Comparison of ENCODE assay signal across 25 cellular contexts in genomic region chr15:85351965-85352364, GRCh38. TPM values are rescaled to one million over a fixed set of nuclear protein-coding genes. Genes with fewer than 3 reads are reported as not detected.
A peak's percentile ranks its signal among the peaks of the same experiment; 100 is the strongest.
DNase-seq lines count a peak whose midpoint lies in the region; ATAC-seq and TF ChIP-seq lines count a peak whose summit lies in the region.
"Had no signal": no experiment of that assay in that cellular context is flagged by ENCODE, and none has a peak within 500 bp of the region (broad histone marks: within the 10 kb centered on the region; RNA-seq: fewer than 3 reads in every experiment).

No MANE protein-coding gene starts in this region.

- no peak for TF ChIP-seq EP300 in esophagus muscularis mucosa (IDR thresholded peaks at IDR 0.05)

- WGBS in esophagus muscularis mucosa, result 95% methylated on average over 4 of the region's 4 CpGs

- RAD21 ChIA-PET in HCT116 (lab: Charles Lee; ENCODE audit: low non-redundant PET in 1 of 2, low total read pairs in 2 of 2, uncharacterized antibody in 2 of 2, unreplicated experiment in 2 of 2), result no interaction called here

- H3K9me3 ChIP-seq in HCT116 (ENCODE audit: control insufficient read depth in 1 of 2, insufficient read depth in 1 of 2, low read depth in 1 of 2, low read length in 2 of 2), result no peaks in the 10 kb centered on the region
- H3K9me3 ChIP-seq in esophagus muscularis mucosa, result no peaks in the 10 kb centered on the region
- H3K9me3 ChIP-seq: HAP-1 had no signal

- H3K36me3 ChIP-seq in HCT116 (ENCODE audit: control insufficient read depth in 1 of 2, insufficient read depth in 2 of 2, low read length in 2 of 2) (no peaks in the 10 kb centered on the region), esophagus muscularis mucosa (no peaks in the 10 kb centered on the region)
- H3K36me3 ChIP-seq: HAP-1 had no signal

- no peak for TF ChIP-seq RAD21 in HCT116 (IDR thresholded peaks at IDR 0.05; ENCODE audit: low read depth)

- CTCF ChIA-PET in HCT116 (lab: Charles Lee) (no interaction called here), RWPE1 (lab: Yijun Ruan, JAX) (no interaction called here)

- TF ChIP-seq CTCF in HCT116 (IDR thresholded peaks at IDR 0.05 in 2 of 3, conservative IDR thresholded peaks at IDR 0.05 in 1 of 3; ENCODE audit: borderline replicate concordance in 1 of 3, insufficient read depth in 1 of 3, low read depth in 2 of 3, low read length in 2 of 3), result no peak
- no peak for TF ChIP-seq CTCF in RWPE1 (conservative IDR thresholded peaks at IDR 0.05; ENCODE audit: low read depth)
- no peak for TF ChIP-seq CTCF in foreskin keratinocyte (conservative IDR thresholded peaks at IDR 0.05)
- no peak for TF ChIP-seq CTCF in esophagus muscularis mucosa (IDR thresholded peaks at IDR 0.05)

- ATAC-seq in HCT116 (no peak), foreskin keratinocyte (peak; percentile 84), HG03520 (IDR thresholded peaks at IDR 0.05; ENCODE audit: unreplicated experiment) (no peak)
- ATAC-seq: T-cell had no signal

- no peaks in the 10 kb centered on the region for H4K20me1 ChIP-seq in HCT116 (ENCODE audit: insufficient read depth)

- H3K79me2 ChIP-seq in HCT116 (ENCODE audit: insufficient read depth, low read length), result no peaks in the 10 kb centered on the region

- POLR2A ChIA-PET in HCT116 (lab: Charles Lee), result no interaction called here
- POLR2A ChIA-PET in RWPE1 (lab: Yijun Ruan, JAX; ENCODE audit: low non-redundant PET), result no interaction called here

- no peak overlapping the region for H3K27ac ChIP-seq in HCT116 (ENCODE audit: low read depth, low read length)
- no peak overlapping the region for H3K27ac ChIP-seq in RWPE1
- no peak overlapping the region for H3K27ac ChIP-seq in foreskin keratinocyte
- no peak overlapping the region for H3K27ac ChIP-seq in esophagus muscularis mucosa (replicated peaks in 1 of 4)
- H3K27ac ChIP-seq: C4-2B had no signal

- H3K4me3 ChIP-seq in HCT116 (replicated peaks in 1 of 2; ENCODE audit: low read depth in 1 of 2, low read length in 2 of 2), result no peak overlapping the region
- no peak overlapping the region for H3K4me3 ChIP-seq in esophagus muscularis mucosa
- H3K4me3 ChIP-seq: HAP-1 had no signal

- H3K4me2 ChIP-seq in HCT116 (ENCODE audit: low read length), result peak overlapping the region; percentile 4; the same call in 1 of the 2 replicates

- BruUV-seq in HCT116 (replicated peaks; lab: Mats Ljungman, UMichigan), result no TSS peak

- DNase-seq in HCT116 (ENCODE audit: low read depth, low spot score), result no peak
- peak; percentile 22 for DNase-seq in M059J (ENCODE audit: low read depth)
- peak; percentile 47 for DNase-seq in RWPE1 (ENCODE audit: low spot score)
- peak in 1 of 2 donors; percentile 79 for DNase-seq in foreskin keratinocyte
- DNase-seq in esophagus muscularis mucosa (ENCODE audit: extremely low spot score), result no peak
- DNase-seq in AG08395 (ENCODE audit: low spot score), result no peak
- DNase-seq in HuH-7.5 (ENCODE audit: low spot score), result no peak
- DNase-seq: CD8-positive, alpha-beta memory T cell; DMS 273 treated with DMSO at 0.1 percent for 48 hours; DMS79 treated with DMSO at 0.1 percent for 48 hours; GF-D8; GOT3; Karpas-422; MV-4-11; NCI-H1105; NCI-H2029; NCI-H446 treated with DMSO at 0.1 percent for 48 hours; NCI-H526; NCI-H82; NK-92 treated with Interleukin-12 subunit alpha and Interleukin-12 subunit beta, amount 100 ng/mL, for 24 hours; SHP77; T-cell had no signal

- H3K9ac ChIP-seq in HCT116 (ENCODE audit: low read length), result no peak overlapping the region

- no peak overlapping the region for H2AFZ ChIP-seq in HCT116 (ENCODE audit: low read depth, low read length, poor library complexity, severe bottlenecking)

- intact Hi-C loops in HCT116 (cut with micrococcal nuclease) (no loop called here), esophagus muscularis mucosa (cut with DNase I) (no loop called here)

- H3K9me2 ChIP-seq in HCT116 (ENCODE audit: insufficient read depth), result no peaks in the 10 kb centered on the region

- H3K4me1 ChIP-seq in HCT116 (ENCODE audit: control insufficient read depth in 1 of 2, insufficient read depth in 2 of 2, low read length in 2 of 2) (peaks cover 0 to 9% of the 10 kb centered on the region in 2 experiments; a peak in 3 of 4 replicates), foreskin keratinocyte (peaks cover 13% of the 10 kb centered on the region), esophagus muscularis mucosa (peaks cover 10 to 19% (median 17%) of the 10 kb centered on the region in 4 donors)
- H3K4me1 ChIP-seq: HAP-1 had no signal

- no peak for TF ChIP-seq POLR2A in HCT116 (IDR thresholded peaks at IDR 0.05; ENCODE audit: borderline replicate concordance, extremely low read depth, insufficient read depth, insufficient read length)
- no peak for TF ChIP-seq POLR2A in esophagus muscularis mucosa (IDR thresholded peaks at IDR 0.05; ENCODE audit: low read depth)

- no peaks in the 10 kb centered on the region for H3K27me3 ChIP-seq in HCT116 (ENCODE audit: insufficient read depth, low read length)
- H3K27me3 ChIP-seq in foreskin keratinocyte, result no peaks in the 10 kb centered on the region
- H3K27me3 ChIP-seq in esophagus muscularis mucosa, result no peaks in the 10 kb centered on the region

TF ChIP-seq in HCT116, 20 proteins besides CTCF, POLR2A, EP300 and RAD21 (continues in another document):
- no peak for TF ChIP-seq MAX (IDR thresholded peaks at IDR 0.05)
- TF ChIP-seq ATF3 (IDR thresholded peaks at IDR 0.05), result no peak
- no peak for TF ChIP-seq YY1 (IDR thresholded peaks at IDR 0.05; ENCODE audit: extremely low read depth, insufficient replicate concordance, low read depth, low read length)
- no peak for TF ChIP-seq TCF7L2 (IDR thresholded peaks at IDR 0.05; ENCODE audit: borderline replicate concordance, extremely low read depth, insufficient read depth, insufficient read length)
- no peak for TF ChIP-seq EZH2 (IDR thresholded peaks at IDR 0.05)
- no peak for TF ChIP-seq EZH2phosphoT487 (IDR thresholded peaks at IDR 0.05; ENCODE audit: borderline replicate concordance)
- TF ChIP-seq ZBTB33 (IDR thresholded peaks at IDR 0.05; ENCODE audit: extremely low read depth, insufficient replicate concordance, low read length), result no peak
- TF ChIP-seq ZNF274 (IDR thresholded peaks at IDR 0.05; ENCODE audit: low read depth, low read length), result no peak
- no peak for TF ChIP-seq POLR2AphosphoS5 (IDR thresholded peaks at IDR 0.05; ENCODE audit: low read depth, low read length)
- no peak for TF ChIP-seq FOSL1 (IDR thresholded peaks at IDR 0.05; ENCODE audit: low read depth)
- TF ChIP-seq CBX3 (IDR thresholded peaks at IDR 0.05; ENCODE audit: low read depth), result no peak
- no peak for TF ChIP-seq CEBPB (IDR thresholded peaks at IDR 0.05; ENCODE audit: low read depth)
- TF ChIP-seq REST (IDR thresholded peaks at IDR 0.05; ENCODE audit: low read depth), result no peak
- no peak for TF ChIP-seq ZFX (IDR thresholded peaks at IDR 0.05)
- no peak for TF ChIP-seq EGR1 (IDR thresholded peaks at IDR 0.05; ENCODE audit: low read depth)
- TF ChIP-seq SP1 (IDR thresholded peaks at IDR 0.05; ENCODE audit: low read depth), result no peak

RNA-seq across cellular contexts. Expression of gene AKAP13, which starts 28.4 kb away (rescaled TPM):
- total RNA-seq in HCT116 (2021; ENCODE audit: unreplicated experiment), result 43.1 TPM
- 21.5 and 25.3 TPM in 2 replicates for polyA plus RNA-seq in HCT116 (2012)
- total RNA-seq in M059J (2014; rRNA removed; shearing (Covaris generic)), result 22.7 and 42.8 TPM in 2 replicates
- total RNA-seq in foreskin keratinocyte, result 29.7 and 31.9 TPM in 2 replicates
- polyA plus RNA-seq in foreskin keratinocyte, result 7.7 and 8.5 TPM in 2 replicates
- total RNA-seq in esophagus muscularis mucosa, result 100 to 1,000 TPM; 232 to 323 (median 284) TPM

Comparison
In these comparisons a context has a peak if more than half of its experiments do, and no peak if none do; other contexts are left out.
1. DNase-seq: peak in M059J (single experiment) and RWPE1 (single experiment); none in HCT116 (single experiment), esophagus muscularis mucosa (single experiment), AG08395 (single experiment) and HuH-7.5 (single experiment).